ENCODE assay signal across 34 cellular contexts in the genomic region with DNA sequence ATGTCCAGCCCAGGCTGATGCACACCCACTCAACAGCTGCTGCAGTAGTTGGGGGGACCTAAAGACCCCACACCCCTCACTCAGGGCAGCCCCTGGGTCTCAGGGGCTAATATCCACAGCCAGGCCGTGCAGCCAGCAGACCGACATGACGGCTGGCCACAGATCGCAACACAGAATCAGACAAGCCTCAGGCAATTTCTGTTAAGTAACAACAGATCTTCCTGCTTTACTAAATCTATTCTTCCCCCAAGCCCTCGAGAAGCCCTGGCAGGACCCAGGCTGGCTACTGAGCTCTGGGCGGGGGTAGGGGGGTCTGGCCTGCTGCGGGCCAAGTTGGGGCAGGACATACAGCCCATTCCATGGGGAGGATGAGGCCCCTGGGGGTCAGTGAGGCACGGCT.
"Had no signal": no experiment of that assay in that cellular context is flagged by ENCODE, and none has a peak within 500 bp of the region (broad histone marks: within the 10 kb centered on the region; RNA-seq: fewer than 3 reads in every experiment).

No MANE protein-coding gene starts in this region.

- H3K36me3 Mint-ChIP-seq: activated naive CD4-positive, alpha-beta T cell treated with anti-CD3 and anti-CD28 coated beads, Interleukin-2, amount 50 U/mL, for 24 hours had no signal

- H3K27ac ChIP-seq: brain microvascular endothelial cell, Peyer's patch, SJSA1, WERI-Rb-1 had no signal

- H3K9me3 ChIP-seq: MG63, Peyer's patch, SJSA1 had no signal

- ATAC-seq: activated CD8-positive, alpha-beta T cell treated with anti-CD3 and anti-CD28 coated beads for 36 hours; activated T-cell treated with anti-CD3 and anti-CD28 coated beads, Interleukin-2, amount 50 U/mL, for 72 hours; activated T-helper 17 cell treated with anti-CD3 and anti-CD28 coated beads, Interleukin-2, amount 50 U/mL, for 72 hours; PC-3 had no signal

- H3K4me3 Mint-ChIP-seq: activated CD4-positive, alpha-beta T cell treated with anti-CD3 and anti-CD28 coated beads, Interleukin-2, amount 10 ng/mL, durations not matched to agents 24 days and 14 days; activated CD8-positive, alpha-beta T cell treated with anti-CD3 and anti-CD28 coated beads for 36 hours; activated naive CD4-positive, alpha-beta T cell treated with anti-CD3 and anti-CD28 coated beads, Interleukin-2, amount 50 U/mL, for 24 hours; activated T-cell treated with anti-CD3 and anti-CD28 coated beads, Interleukin-2, amount 50 U/mL, for 72 hours; activated T-helper 17 cell treated with anti-CD3 and anti-CD28 coated beads, Interleukin-2, amount 50 U/mL, for 72 hours had no signal

- DNase-seq: activated CD4-positive, alpha-beta T cell treated with anti-CD3 and anti-CD28 coated beads, Interleukin-2, amount 10 ng/mL, durations not matched to agents 24 days and 14 days; activated CD4-positive, alpha-beta T cell treated with anti-CD3 and anti-CD28 coated beads, Interleukin-2, amount 50 U/mL, for 4 hours; activated CD8-positive, alpha-beta T cell treated with anti-CD3 and anti-CD28 coated beads for 36 hours; activated effector memory CD4-positive, alpha-beta T cell treated with anti-CD3 and anti-CD28 coated beads, Interleukin-2, amount 50 U/mL, for 16 hours; activated naive CD4-positive, alpha-beta T cell; activated T-cell treated with anti-CD3 and anti-CD28 coated beads, Interleukin-2, amount 50 U/mL, for 1 hour; activated T-cell treated with anti-CD3 and anti-CD28 coated beads, Interleukin-2, amount 50 U/mL, for 72 hours; anterior cingulate cortex; brain microvascular endothelial cell; central memory CD4-positive, alpha-beta T cell; Kasumi-1; KG1; MG63; NCI-H1048; NCI-H1105 treated with DMSO at 0.1 percent for 48 hours; NCI-H1436; NCI-H1694; NCI-H1930; NCI-H2081 treated with DMSO at 0.1 percent for 48 hours; NCI-H2171; NCI-H510A; NCI-H526; NCI-H748 treated with DMSO at 0.1 percent for 48 hours; NK-92 treated with Interleukin-12 subunit alpha and Interleukin-12 subunit beta, amount 100 ng/mL, for 24 hours; PC-3; Peyer's patch; RPMI8226; SHP77 treated with DMSO at 0.1 percent for 48 hours; SW 1271; T1000; WERI-Rb-1 had no signal

- H3K27me3 ChIP-seq: brain microvascular endothelial cell, MG63, Peyer's patch, SJSA1 had no signal

- H3K36me3 ChIP-seq: MG63 had no signal

- H3K27me3 Mint-ChIP-seq: activated CD4-positive, alpha-beta T cell treated with anti-CD3 and anti-CD28 coated beads, Interleukin-2, amount 10 ng/mL, durations not matched to agents 24 days and 14 days; activated naive CD4-positive, alpha-beta T cell treated with anti-CD3 and anti-CD28 coated beads, Interleukin-2, amount 50 U/mL, for 24 hours; activated T-helper 17 cell treated with anti-CD3 and anti-CD28 coated beads, Interleukin-2, amount 50 U/mL, for 72 hours had no signal

- H3K4me3 ChIP-seq: MG63, Peyer's patch, SJSA1 had no signal

- H3K27ac Mint-ChIP-seq: activated CD4-positive, alpha-beta T cell treated with anti-CD3 and anti-CD28 coated beads, Interleukin-2, amount 10 ng/mL, durations not matched to agents 24 days and 14 days; activated CD8-positive, alpha-beta T cell treated with anti-CD3 and anti-CD28 coated beads for 36 hours; activated T-cell treated with anti-CD3 and anti-CD28 coated beads, Interleukin-2, amount 50 U/mL, for 72 hours; activated T-helper 17 cell treated with anti-CD3 and anti-CD28 coated beads, Interleukin-2, amount 50 U/mL, for 72 hours had no signal

- H3K4me1 ChIP-seq: SJSA1 had no signal

- H3K4me1 Mint-ChIP-seq: activated CD4-positive, alpha-beta T cell treated with anti-CD3 and anti-CD28 coated beads, Interleukin-2, amount 10 ng/mL, durations not matched to agents 24 days and 14 days; activated naive CD4-positive, alpha-beta T cell treated with anti-CD3 and anti-CD28 coated beads, Interleukin-2, amount 50 U/mL, for 24 hours; activated T-helper 17 cell treated with anti-CD3 and anti-CD28 coated beads, Interleukin-2, amount 50 U/mL, for 72 hours had no signal

- H3K9me3 Mint-ChIP-seq: activated CD4-positive, alpha-beta T cell treated with anti-CD3 and anti-CD28 coated beads, Interleukin-2, amount 10 ng/mL, durations not matched to agents 24 days and 14 days; activated CD8-positive, alpha-beta T cell treated with anti-CD3 and anti-CD28 coated beads for 36 hours; activated naive CD4-positive, alpha-beta T cell treated with anti-CD3 and anti-CD28 coated beads, Interleukin-2, amount 50 U/mL, for 24 hours; activated T-cell treated with anti-CD3 and anti-CD28 coated beads, Interleukin-2, amount 50 U/mL, for 72 hours; activated T-helper 17 cell treated with anti-CD3 and anti-CD28 coated beads, Interleukin-2, amount 50 U/mL, for 72 hours had no signal
